ENCODE assay signal across 12 cellular contexts in genomic region chr12:8969861-8970411, GRCh38.
"Had no signal": no experiment of that assay in that cellular context is flagged by ENCODE, and none has a peak within 500 bp of the region (broad histone marks: within the 10 kb centered on the region; RNA-seq: fewer than 3 reads in every experiment).

No MANE protein-coding gene starts in this region.

- H3K27me3 ChIP-seq: adrenal gland, gastroesophageal sphincter, heart right ventricle, neutrophil had no signal

- H3K36me3 ChIP-seq: adrenal gland, gastroesophageal sphincter, neutrophil had no signal

- ATAC-seq: activated CD4-positive, alpha-beta T cell treated with anti-CD3 and anti-CD28 coated beads for 36 hours; activated CD8-positive, alpha-beta memory T cell treated with anti-CD3 and anti-CD28 coated beads, Interleukin-2, amount 10 ng/mL, durations not matched to agents 7 days and 5 days; gastroesophageal sphincter; heart right ventricle; stimulated activated effector memory CD8-positive, alpha-beta T cell treated with anti-CD3 and anti-CD28 coated beads, Interleukin-12 subunit alpha, Interleukin-12 subunit beta, amount 100 ng/mL, for 72 hours had no signal

- H3K27ac Mint-ChIP-seq: activated CD4-positive, alpha-beta memory T cell treated with anti-CD3 and anti-CD28 coated beads for 36 hours; activated CD4-positive, alpha-beta T cell treated with anti-CD3 and anti-CD28 coated beads for 36 hours; activated CD8-positive, alpha-beta memory T cell treated with anti-CD3 and anti-CD28 coated beads, Interleukin-2, amount 10 ng/mL, durations not matched to agents 7 days and 5 days; activated naive CD4-positive, alpha-beta T cell treated with anti-CD3 and anti-CD28 coated beads, Interleukin-2, amount 10 ng/mL, durations not matched to agents 7 days and 5 days; stimulated activated effector memory CD8-positive, alpha-beta T cell treated with anti-CD3 and anti-CD28 coated beads, Interleukin-12 subunit alpha, Interleukin-12 subunit beta, amount 100 ng/mL, for 72 hours had no signal

- H3K27ac ChIP-seq: adrenal gland, gastroesophageal sphincter, heart right ventricle, neutrophil had no signal

- H3K4me1 ChIP-seq: adrenal gland, gastroesophageal sphincter, heart right ventricle had no signal

- H3K4me3 ChIP-seq: adrenal gland, gastroesophageal sphincter, heart right ventricle, lung had no signal

- H3K4me1 Mint-ChIP-seq: activated CD8-positive, alpha-beta memory T cell treated with anti-CD3 and anti-CD28 coated beads, Interleukin-2, amount 10 ng/mL, durations not matched to agents 7 days and 5 days; stimulated activated effector memory CD8-positive, alpha-beta T cell treated with anti-CD3 and anti-CD28 coated beads, Interleukin-12 subunit alpha, Interleukin-12 subunit beta, amount 100 ng/mL, for 72 hours had no signal

- H3K27me3 Mint-ChIP-seq: activated CD4-positive, alpha-beta memory T cell treated with anti-CD3 and anti-CD28 coated beads for 36 hours; activated CD4-positive, alpha-beta T cell treated with anti-CD3 and anti-CD28 coated beads for 36 hours; activated CD8-positive, alpha-beta memory T cell treated with anti-CD3 and anti-CD28 coated beads, Interleukin-2, amount 10 ng/mL, durations not matched to agents 7 days and 5 days; activated naive CD4-positive, alpha-beta T cell treated with anti-CD3 and anti-CD28 coated beads, Interleukin-2, amount 10 ng/mL, durations not matched to agents 7 days and 5 days had no signal

- DNase-seq: activated CD4-positive, alpha-beta memory T cell treated with anti-CD3 and anti-CD28 coated beads for 36 hours; activated CD4-positive, alpha-beta T cell treated with anti-CD3 and anti-CD28 coated beads for 36 hours; activated CD8-positive, alpha-beta memory T cell treated with anti-CD3 and anti-CD28 coated beads, Interleukin-2, amount 10 ng/mL, durations not matched to agents 7 days and 5 days; activated naive CD4-positive, alpha-beta T cell treated with anti-CD3 and anti-CD28 coated beads, Interleukin-2, amount 10 ng/mL, durations not matched to agents 7 days and 5 days; activated T-cell treated with anti-CD3 and anti-CD28 coated beads, Interleukin-2, amount 50 U/mL, for 1 hour; adrenal gland; heart right ventricle; T1000 had no signal

- H3K36me3 Mint-ChIP-seq: stimulated activated effector memory CD8-positive, alpha-beta T cell treated with anti-CD3 and anti-CD28 coated beads, Interleukin-12 subunit alpha, Interleukin-12 subunit beta, amount 100 ng/mL, for 72 hours had no signal

- H3K4me3 Mint-ChIP-seq: activated CD4-positive, alpha-beta memory T cell treated with anti-CD3 and anti-CD28 coated beads for 36 hours; activated CD4-positive, alpha-beta T cell treated with anti-CD3 and anti-CD28 coated beads for 36 hours; activated CD8-positive, alpha-beta memory T cell treated with anti-CD3 and anti-CD28 coated beads, Interleukin-2, amount 10 ng/mL, durations not matched to agents 7 days and 5 days; activated naive CD4-positive, alpha-beta T cell treated with anti-CD3 and anti-CD28 coated beads, Interleukin-2, amount 10 ng/mL, durations not matched to agents 7 days and 5 days; stimulated activated effector memory CD8-positive, alpha-beta T cell treated with anti-CD3 and anti-CD28 coated beads, Interleukin-12 subunit alpha, Interleukin-12 subunit beta, amount 100 ng/mL, for 72 hours had no signal
